ENCODE assay signal across 9 cellular contexts in genomic region chr1:156282143-156282478, GRCh38. TPM values are rescaled to one million over a fixed set of nuclear protein-coding genes. Genes with fewer than 3 reads are reported as not detected.
DNase-seq lines count a peak whose midpoint lies in the region; ATAC-seq, FAIRE-seq and TF ChIP-seq lines count a peak whose summit lies in the region.
"Had no signal": no experiment of that assay in that cellular context is flagged by ENCODE, and none has a peak within 500 bp of the region (broad histone marks: within the 10 kb centered on the region; RNA-seq: fewer than 3 reads in every experiment).

No MANE protein-coding gene starts in this region.

- peak overlapping the region; percentile 90 for H3K4me3 Mint-ChIP-seq in HFFc6
- H3K4me3 Mint-ChIP-seq in neural crest cell = peak overlapping the region; percentile 96

- H3K9me3 Mint-ChIP-seq in HFFc6 (no peaks in the 10 kb centered on the region), neural crest cell (no peaks in the 10 kb centered on the region)

- H3K27ac ChIP-seq in Peyer's patch = peak overlapping the region; percentile 91 to 93 (median 93)
- peak overlapping the region; percentile 87 for H3K27ac ChIP-seq in epithelial cell of prostate

- H3K4me3 ChIP-seq in Peyer's patch = peak overlapping the region; percentile 68 to 92 (median 80)

- H3K4me1 ChIP-seq in Peyer's patch = peaks cover 0 to 33% (median 4%) of the 10 kb centered on the region in 4 donors

- H3K36me3 Mint-ChIP-seq in HFFc6 (ENCODE audit: low read depth) = peaks cover 17% of the 10 kb centered on the region
- no peaks in the 10 kb centered on the region for H3K36me3 Mint-ChIP-seq in neural crest cell (ENCODE audit: low read depth)

- DNase-seq in COR-L47 (lab: John Stamatoyannopoulos, UW) = peak; percentile 21
- no peak for DNase-seq in HFFc6
- no peak for DNase-seq in Peyer's patch
- DNase-seq in epithelial cell of prostate (ENCODE audit: low read depth, low spot score) = no peak
- DNase-seq in neural crest cell (ENCODE audit: low read depth, low spot score) = no peak
- DNase-seq in RCC 7860 (ENCODE audit: low spot score) = no peak
- no peak for DNase-seq in CD1c-positive myeloid dendritic cell (ENCODE audit: extremely low spot score)

- H3K27me3 ChIP-seq in Peyer's patch = no peaks in the 10 kb centered on the region

- H3K27ac Mint-ChIP-seq in HFFc6 (peak overlapping the region; percentile 75), neural crest cell (ENCODE audit: unreplicated experiment) (peak overlapping the region; percentile 94)

- H3K4me1 Mint-ChIP-seq in HFFc6 (ENCODE audit: low read depth) (peaks cover 40% of the 10 kb centered on the region), neural crest cell (peaks cover 32% of the 10 kb centered on the region)

- no peaks in the 10 kb centered on the region for H3K9me3 ChIP-seq in Peyer's patch

- no peak for TF ChIP-seq POLR2A in Peyer's patch (IDR thresholded peaks at IDR 0.05)

- H3K27me3 Mint-ChIP-seq in HFFc6 (ENCODE audit: insufficient read depth) (peaks cover 6% of the 10 kb centered on the region), neural crest cell (ENCODE audit: low read depth) (no peaks in the 10 kb centered on the region)

- TF ChIP-seq CTCF in HFFc6 (IDR thresholded peaks at IDR 0.05) (no peak), Peyer's patch (IDR thresholded peaks at IDR 0.05) (no peak), neural crest cell (conservative IDR thresholded peaks at IDR 0.05) (no peak)

- peaks cover 0 to 26% (median 0%) of the 10 kb centered on the region in 3 donors for H3K36me3 ChIP-seq in Peyer's patch

- ATAC-seq in GM18520 (IDR thresholded peaks at IDR 0.05; ENCODE audit: unreplicated experiment) = no peak

- FAIRE-seq in RCC 7860 (lab: Jason Lieb, UNC) = no peak

RNA-seq across cellular contexts. Expression of gene SMG5, which starts 0.5 kb away (rescaled TPM):
- total RNA-seq in HFFc6 (2021; fragmentation: NEBNext Ultra II Directional; extraction: Animal tissue kit (Norgen Biotek cat#: 25700)) = 10 to 100 TPM; 46.8 to 56.5 (median 50.6) TPM
- total RNA-seq in Peyer's patch (100 to 1,000 TPM in 2 of 4 donors, 10 to 100 TPM in 2; 70.1 to 139 (median 103) TPM), neural crest cell (116 and 122 TPM in 2 replicates)

RNA-seq across cellular contexts. Expression of gene TMEM79, which starts 2.0 kb away (rescaled TPM):
- 1 to 10 TPM; 2.0 to 2.7 (median 2.1) TPM for total RNA-seq in HFFc6 (2021; fragmentation: NEBNext Ultra II Directional; extraction: Animal tissue kit (Norgen Biotek cat#: 25700))
- 1 to 10 TPM; 1.9 to 9.7 (median 5.4) TPM for total RNA-seq in Peyer's patch
- 4.3 and 4.6 TPM in 2 replicates for total RNA-seq in neural crest cell

RNA-seq across cellular contexts. Expression of gene GLMP, which starts 13.4 kb away (rescaled TPM):
- total RNA-seq in HFFc6 (2021; fragmentation: NEBNext Ultra II Directional; extraction: Animal tissue kit (Norgen Biotek cat#: 25700)) = 10 to 100 TPM; 50.8 to 91.8 (median 87.4) TPM
- total RNA-seq in Peyer's patch (10 to 100 TPM; 23.1 to 67.8 (median 61.3) TPM), neural crest cell (34.2 and 38.0 TPM in 2 replicates)

RNA-seq across cellular contexts. Expression of gene VHLL, which starts 17.0 kb away (rescaled TPM):
- not detected for total RNA-seq in HFFc6 (2021; fragmentation: NEBNext Ultra II Directional; extraction: Animal tissue kit (Norgen Biotek cat#: 25700))
- total RNA-seq in Peyer's patch (not detected), neural crest cell (0.77 TPM in 1 of 2 replicates, not detected in the other)
- total RNA-seq: NCI-H460 had no signal

RNA-seq across cellular contexts. Expression of gene PAQR6, which starts 34.3 kb away (rescaled TPM):
- total RNA-seq in HFFc6 (2021; fragmentation: NEBNext Ultra II Directional; extraction: Animal tissue kit (Norgen Biotek cat#: 25700)) = under 1 TPM; 0.45 to 0.65 (median 0.52) TPM
- total RNA-seq in Peyer's patch = 1 to 10 TPM in 3 of 4 donors, under 1 TPM in 1; 0.70 to 7.4 (median 4.1) TPM
- 15.8 and 17.1 TPM in 2 replicates for total RNA-seq in neural crest cell
